In genomic region chr1:78996791-78997190, GRCh38 we compare ENCODE assay signal across 40 cellular contexts. TPM values are rescaled to one million over a fixed set of nuclear protein-coding genes. Genes with fewer than 3 reads are reported as not detected.
"Had no signal": no experiment of that assay in that cellular context is flagged by ENCODE, and none has a peak within 500 bp of the region (broad histone marks: within the 10 kb centered on the region; RNA-seq: fewer than 3 reads in every experiment).

No MANE protein-coding gene starts in this region.

- H3K27me3 ChIP-seq: adrenal gland, body of pancreas, brain microvascular endothelial cell, breast epithelium, cardiac muscle cell had no signal

- FAIRE-seq: astrocyte, TTC549 had no signal

- H3K4me1 ChIP-seq: adrenal gland, body of pancreas, breast epithelium had no signal

- H3K4me3 Mint-ChIP-seq: activated B cell treated with CpG ODN at 0.5 μM for 24 hours; activated CD4-positive, alpha-beta memory T cell treated with anti-CD3 and anti-CD28 coated beads for 36 hours; activated CD4-positive, alpha-beta T cell treated with anti-CD3 and anti-CD28 coated beads, Interleukin-2, amount 10 ng/mL, durations not matched to agents 24 days and 14 days; activated CD8-positive, alpha-beta T cell treated with anti-CD3 and anti-CD28 coated beads for 36 hours; activated naive CD4-positive, alpha-beta T cell treated with anti-CD3 and anti-CD28 coated beads for 36 hours; activated naive CD8-positive, alpha-beta T cell treated with anti-CD3 and anti-CD28 coated beads for 36 hours; activated T-cell treated with anti-CD3 and anti-CD28 coated beads, Interleukin-2, amount 50 U/mL, for 4 hours; activated T-cell treated with anti-CD3 and anti-CD28 coated beads, Interleukin-2, amount 50 U/mL, for 72 hours; activated T-helper 1 cell treated with anti-CD3 and anti-CD28 coated beads, Interleukin-12 subunit alpha, Interleukin-12 subunit beta, Interleukin-2, Interleukin-4 antibody, amounts not matched to agents 30 ng/mL and 10 ng/mL and 1 ng/mL, durations not matched to agents 14 hours and 24 hours and 36 hours; activated T-helper 17 cell treated with anti-CD3 and anti-CD28 coated beads, Interleukin-2, amount 50 U/mL, for 72 hours; central memory CD8-positive, alpha-beta T cell; T-helper 1 cell treated with Interleukin-12 subunit alpha and Interleukin-12 subunit beta and Interleukin-4 antibody, amounts not matched to agents 30 μg/mL and 1 μg/mL, for 36 hours; T-helper 2 cell treated with Interferon-gamma antibody and Interleukin-4, amounts not matched to agents 5 μg/mL and 100 μg/mL, for 36 hours had no signal

- H3K4me1 Mint-ChIP-seq: activated B cell treated with CpG ODN at 0.5 μM for 24 hours; activated CD4-positive, alpha-beta T cell treated with anti-CD3 and anti-CD28 coated beads, Interleukin-2, amount 10 ng/mL, durations not matched to agents 24 days and 14 days; activated naive CD8-positive, alpha-beta T cell treated with anti-CD3 and anti-CD28 coated beads for 36 hours; activated T-helper 17 cell treated with anti-CD3 and anti-CD28 coated beads, Interleukin-2, amount 50 U/mL, for 72 hours; central memory CD8-positive, alpha-beta T cell had no signal

- H3K9me3 Mint-ChIP-seq: activated CD4-positive, alpha-beta memory T cell treated with anti-CD3 and anti-CD28 coated beads for 36 hours; activated CD4-positive, alpha-beta T cell treated with anti-CD3 and anti-CD28 coated beads, Interleukin-2, amount 10 ng/mL, durations not matched to agents 24 days and 14 days; activated CD8-positive, alpha-beta T cell treated with anti-CD3 and anti-CD28 coated beads for 36 hours; activated naive CD4-positive, alpha-beta T cell treated with anti-CD3 and anti-CD28 coated beads for 36 hours; activated naive CD4-positive, alpha-beta T cell treated with anti-CD3 and anti-CD28 coated beads, Interleukin-2, amount 50 U/mL, for 72 hours; activated T-helper 1 cell treated with anti-CD3 and anti-CD28 coated beads, Interleukin-12 subunit alpha, Interleukin-12 subunit beta, Interleukin-2, Interleukin-4 antibody, amounts not matched to agents 30 ng/mL and 10 ng/mL and 1 ng/mL, durations not matched to agents 14 hours and 24 hours and 36 hours; activated T-helper 17 cell treated with anti-CD3 and anti-CD28 coated beads, Interleukin-2, amount 50 U/mL, for 72 hours; T-helper 1 cell treated with Interleukin-12 subunit alpha and Interleukin-12 subunit beta and Interleukin-4 antibody, amounts not matched to agents 30 μg/mL and 1 μg/mL, for 36 hours had no signal

- H3K36me3 Mint-ChIP-seq: activated CD4-positive, alpha-beta memory T cell treated with anti-CD3 and anti-CD28 coated beads for 36 hours; activated naive CD4-positive, alpha-beta T cell treated with anti-CD3 and anti-CD28 coated beads, Interleukin-2, amount 50 U/mL, for 72 hours; activated naive CD8-positive, alpha-beta T cell treated with anti-CD3 and anti-CD28 coated beads for 36 hours had no signal

- H3K4me3 ChIP-seq: adrenal gland, body of pancreas, breast epithelium, cardiac muscle cell had no signal

- H3K27ac ChIP-seq: adrenal gland, body of pancreas, brain microvascular endothelial cell, breast epithelium, cardiac muscle cell, VCaP had no signal

- H3K9me3 ChIP-seq: adrenal gland, body of pancreas, breast epithelium had no signal

- H3K36me3 ChIP-seq: adrenal gland, brain microvascular endothelial cell, breast epithelium, cardiac muscle cell had no signal

- ATAC-seq: activated CD8-positive, alpha-beta T cell treated with anti-CD3 and anti-CD28 coated beads for 36 hours; activated naive CD4-positive, alpha-beta T cell treated with anti-CD3 and anti-CD28 coated beads, Interleukin-2, amount 50 U/mL, for 72 hours; activated T-cell treated with anti-CD3 and anti-CD28 coated beads, Interleukin-2, amount 50 U/mL, for 4 hours; activated T-cell treated with anti-CD3 and anti-CD28 coated beads, Interleukin-2, amount 50 U/mL, for 72 hours; activated T-helper 17 cell treated with anti-CD3 and anti-CD28 coated beads, Interleukin-2, amount 50 U/mL, for 72 hours; body of pancreas had no signal

- H3K27ac Mint-ChIP-seq: activated B cell treated with CpG ODN at 0.5 μM for 24 hours; activated CD4-positive, alpha-beta memory T cell treated with anti-CD3 and anti-CD28 coated beads for 36 hours; activated CD4-positive, alpha-beta T cell treated with anti-CD3 and anti-CD28 coated beads, Interleukin-2, amount 10 ng/mL, durations not matched to agents 24 days and 14 days; activated CD8-positive, alpha-beta T cell treated with anti-CD3 and anti-CD28 coated beads for 36 hours; activated naive CD4-positive, alpha-beta T cell treated with anti-CD3 and anti-CD28 coated beads for 36 hours; activated naive CD4-positive, alpha-beta T cell treated with anti-CD3 and anti-CD28 coated beads, Interleukin-2, amount 50 U/mL, for 72 hours; activated naive CD8-positive, alpha-beta T cell treated with anti-CD3 and anti-CD28 coated beads for 36 hours; activated T-cell treated with anti-CD3 and anti-CD28 coated beads, Interleukin-2, amount 50 U/mL, for 72 hours; activated T-helper 1 cell treated with anti-CD3 and anti-CD28 coated beads, Interleukin-12 subunit alpha, Interleukin-12 subunit beta, Interleukin-2, Interleukin-4 antibody, amounts not matched to agents 30 ng/mL and 10 ng/mL and 1 ng/mL, durations not matched to agents 14 hours and 24 hours and 36 hours; activated T-helper 17 cell treated with anti-CD3 and anti-CD28 coated beads, Interleukin-2, amount 50 U/mL, for 72 hours; T-helper 1 cell treated with Interleukin-12 subunit alpha and Interleukin-12 subunit beta and Interleukin-4 antibody, amounts not matched to agents 30 μg/mL and 1 μg/mL, for 36 hours; T-helper 2 cell treated with Interferon-gamma antibody and Interleukin-4, amounts not matched to agents 5 μg/mL and 100 μg/mL, for 36 hours had no signal

- H3K27me3 Mint-ChIP-seq: activated B cell treated with CpG ODN at 0.5 μM for 24 hours; activated CD4-positive, alpha-beta memory T cell treated with anti-CD3 and anti-CD28 coated beads for 36 hours; activated CD4-positive, alpha-beta T cell treated with anti-CD3 and anti-CD28 coated beads, Interleukin-2, amount 10 ng/mL, durations not matched to agents 24 days and 14 days; activated CD8-positive, alpha-beta T cell treated with anti-CD3 and anti-CD28 coated beads for 36 hours; activated naive CD8-positive, alpha-beta T cell treated with anti-CD3 and anti-CD28 coated beads for 36 hours; activated T-helper 17 cell treated with anti-CD3 and anti-CD28 coated beads, Interleukin-2, amount 50 U/mL, for 72 hours; central memory CD8-positive, alpha-beta T cell had no signal

- DNase-seq: activated B cell treated with CpG ODN at 0.5 μM for 24 hours; activated CD4-positive, alpha-beta memory T cell treated with anti-CD3 and anti-CD28 coated beads for 36 hours; activated CD4-positive, alpha-beta T cell treated with anti-CD3 and anti-CD28 coated beads for 4 hours; activated CD4-positive, alpha-beta T cell treated with anti-CD3 and anti-CD28 coated beads, Interleukin-2, amount 10 ng/mL, durations not matched to agents 24 days and 14 days; activated CD4-positive, alpha-beta T cell treated with anti-CD3 and anti-CD28 coated beads, Interleukin-2, amount 50 U/mL, for 1 hour; activated CD4-positive, alpha-beta T cell treated with anti-CD3 and anti-CD28 coated beads, Interleukin-2, amount 50 U/mL, for 4 hours; activated CD4-positive, CD25-positive, alpha-beta regulatory T cell treated with anti-CD3 and anti-CD28 coated beads, Interleukin-2, amount 50 U/mL, for 72 hours; activated CD8-positive, alpha-beta memory T cell treated with anti-CD3 and anti-CD28 coated beads, Interleukin-2, amount 50 U/mL, for 4 hours; activated CD8-positive, alpha-beta T cell treated with anti-CD3 and anti-CD28 coated beads for 36 hours; activated effector memory CD4-positive, alpha-beta T cell treated with anti-CD3 and anti-CD28 coated beads, Interleukin-2, amount 50 U/mL, for 16 hours; activated gamma-delta T cell treated with Interleukin-2 at 50 U/mL for 16 hours; activated naive CD4-positive, alpha-beta T cell; activated naive CD4-positive, alpha-beta T cell treated with anti-CD3 and anti-CD28 coated beads for 36 hours; activated naive CD4-positive, alpha-beta T cell treated with anti-CD3 and anti-CD28 coated beads, Interleukin-2, amount 50 U/mL, for 16 hours; activated naive CD8-positive, alpha-beta T cell treated with anti-CD3 and anti-CD28 coated beads for 36 hours; activated T-cell treated with anti-CD3 and anti-CD28 coated beads for 4 hours; activated T-cell treated with anti-CD3 and anti-CD28 coated beads, Interleukin-2, amount 50 U/mL, for 1 hour; activated T-cell treated with anti-CD3 and anti-CD28 coated beads, Interleukin-2, amount 50 U/mL, for 4 hours; activated T-cell treated with anti-CD3 and anti-CD28 coated beads, Interleukin-2, amount 50 U/mL, for 72 hours; adrenal gland; amniotic stem cell; aorta; body of pancreas; brain microvascular endothelial cell; caudate nucleus; T-helper 1 cell; T-helper 2 cell; T-helper 9 cell had no signal

RNA-seq across cellular contexts. Expression of gene ADGRL4, which starts 9.7 kb away (rescaled TPM):
- total RNA-seq: activated B cell treated with CpG ODN at 0.5 μM for 24 hours; activated CD4-positive, alpha-beta memory T cell treated with anti-CD3 and anti-CD28 coated beads for 36 hours; activated CD4-positive, alpha-beta T cell treated with anti-CD3 and anti-CD28 coated beads, Interleukin-2, amount 10 ng/mL, durations not matched to agents 24 days and 14 days; activated CD8-positive, alpha-beta memory T cell treated with anti-CD3 and anti-CD28 coated beads for 36 hours; activated CD8-positive, alpha-beta T cell treated with anti-CD3 and anti-CD28 coated beads for 36 hours; activated naive CD4-positive, alpha-beta T cell treated with anti-CD3 and anti-CD28 coated beads for 36 hours; activated naive CD4-positive, alpha-beta T cell treated with anti-CD3 and anti-CD28 coated beads, Interleukin-2, amount 50 U/mL, for 72 hours; activated naive CD8-positive, alpha-beta T cell treated with anti-CD3 and anti-CD28 coated beads for 36 hours; activated T-cell treated with anti-CD3 and anti-CD28 coated beads, Interleukin-2, amount 50 U/mL, for 4 hours; activated T-cell treated with anti-CD3 and anti-CD28 coated beads, Interleukin-2, amount 50 U/mL, for 72 hours; activated T-helper 1 cell treated with anti-CD3 and anti-CD28 coated beads, Interleukin-12 subunit alpha, Interleukin-12 subunit beta, Interleukin-2, Interleukin-4 antibody, amounts not matched to agents 30 ng/mL and 10 ng/mL and 1 ng/mL, durations not matched to agents 14 hours and 24 hours and 36 hours; activated T-helper 17 cell treated with anti-CD3 and anti-CD28 coated beads, Interleukin-2, amount 50 U/mL, for 72 hours had no signal
